Comparison of ENCODE assay signal across 8 cellular contexts in the genomic region with DNA sequence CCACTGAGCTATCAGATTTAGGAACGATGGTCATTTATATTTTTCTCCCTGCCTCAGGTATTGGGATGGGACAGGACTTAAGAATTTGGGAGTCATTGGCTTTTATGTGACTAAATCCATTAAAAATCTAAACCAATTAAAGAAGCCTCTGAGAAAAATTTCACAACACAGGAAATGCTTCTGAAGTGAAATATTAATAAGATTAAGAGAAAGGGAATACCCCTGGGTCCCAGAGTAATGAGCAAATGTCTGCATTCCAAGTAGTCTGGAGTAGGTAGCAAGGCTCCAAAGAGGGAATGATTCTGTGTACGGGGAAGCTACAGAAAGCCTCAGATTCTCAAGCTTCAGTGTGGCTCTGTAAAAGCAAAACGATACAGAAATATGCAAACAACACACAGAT. TPM values are rescaled to one million over a fixed set of nuclear protein-coding genes. Genes with fewer than 3 reads are reported as not detected.
DNase-seq lines count a peak whose midpoint lies in the region; ATAC-seq and TF ChIP-seq lines count a peak whose summit lies in the region.

No MANE protein-coding gene starts in this region.

- no peaks in the 10 kb centered on the region for H3K9me3 Mint-ChIP-seq in natural killer cell treated with Interleukin-12 subunit alpha and Interleukin-12 subunit beta and Interleukin-15 and Interleukin-18, amount 100 ng/mL, for 72 hours

- DNase-seq in choroid plexus epithelial cell (ENCODE audit: low read depth), result peak; percentile 68
- no peak for DNase-seq in natural killer cell treated with Interleukin-12 subunit alpha and Interleukin-12 subunit beta and Interleukin-15 and Interleukin-18, amount 100 ng/mL, for 72 hours (ENCODE audit: low spot score)
- DNase-seq in adrenal gland, result no peak
- no peak for DNase-seq in GM10266 (ENCODE audit: extremely low spot score)
- DNase-seq in OCI-M2 (lab: John Stamatoyannopoulos, UW; ENCODE audit: unreplicated experiment), result no peak
- no peak for DNase-seq in NCI-H1930 (lab: John Stamatoyannopoulos, UW)

- H4K20me1 ChIP-seq in BLaER1 (peaks cover 40% of the 10 kb centered on the region), KMS-11 (ENCODE audit: insufficient read depth) (no peaks in the 10 kb centered on the region)

- TF ChIP-seq CTCF in KMS-11 (conservative IDR thresholded peaks at IDR 0.05; ENCODE audit: low read depth, low read length) (no peak), choroid plexus epithelial cell (conservative IDR thresholded peaks at IDR 0.05; ENCODE audit: low read depth, low read length) (no peak), adrenal gland (IDR thresholded peaks at IDR 0.05) (no peak), GM10266 (IDR thresholded peaks at IDR 0.05; ENCODE audit: control insufficient read depth, insufficient read depth, low read depth, missing control alignments) (no peak)

- H3K27me3 ChIP-seq in BLaER1 (no peaks in the 10 kb centered on the region), KMS-11 (ENCODE audit: insufficient read depth, low read depth) (no peaks in the 10 kb centered on the region), adrenal gland (no peaks in the 10 kb centered on the region)

- peaks cover 13% of the 10 kb centered on the region for H3K36me3 ChIP-seq in BLaER1
- H3K36me3 ChIP-seq in KMS-11 (ENCODE audit: insufficient read depth), result no peaks in the 10 kb centered on the region
- H3K36me3 ChIP-seq in adrenal gland (replicated peaks in 1 of 2), result peaks cover 0 to 4% of the 10 kb centered on the region in 2 donors

- H3K27ac ChIP-seq in BLaER1, result peak overlapping the region; percentile 60; the same call in 1 of the 2 replicates
- H3K27ac ChIP-seq in KMS-11, result no peak overlapping the region
- H3K27ac ChIP-seq in adrenal gland, result peak overlapping the region in 1 of 5 donors; percentile 70

- TF ChIP-seq POLR2A in adrenal gland (IDR thresholded peaks at IDR 0.05), result no peak

- H3K4me3 ChIP-seq in BLaER1 (peak overlapping the region; percentile 65), KMS-11 (IDR thresholded peaks at IDR 0.05; ENCODE audit: insufficient read depth, low read depth, low read length) (no peak overlapping the region), choroid plexus epithelial cell (ENCODE audit: low read depth, low read length) (peak overlapping the region; percentile 66), adrenal gland (peak overlapping the region in 2 of 4 donors; percentile 77 to 87)

- H3K4me2 ChIP-seq in BLaER1, result peak overlapping the region; percentile 84
- H3K4me2 ChIP-seq in KMS-11, result peak overlapping the region; percentile 76

- peaks cover 25 to 29% of the 10 kb centered on the region in 2 donors for H3K4me1 Mint-ChIP-seq in natural killer cell treated with Interleukin-12 subunit alpha and Interleukin-12 subunit beta and Interleukin-15 and Interleukin-18, amount 100 ng/mL, for 72 hours (ENCODE audit: low read depth in 2 of 2)

- peak overlapping the region; percentile 99 for H3K4me3 Mint-ChIP-seq in natural killer cell treated with Interleukin-12 subunit alpha and Interleukin-12 subunit beta and Interleukin-15 and Interleukin-18, amount 100 ng/mL, for 72 hours

- H3K9ac ChIP-seq in BLaER1 (peak overlapping the region; percentile 68; the same call in 1 of the 2 replicates), KMS-11 (no peak overlapping the region; the same call in 1 of the 2 replicates)

- H3K9me3 ChIP-seq in BLaER1 (no peaks in the 10 kb centered on the region), adrenal gland (replicated peaks in 1 of 3) (no peaks in the 10 kb centered on the region)

- H3K27ac Mint-ChIP-seq in natural killer cell treated with Interleukin-12 subunit alpha and Interleukin-12 subunit beta and Interleukin-15 and Interleukin-18, amount 100 ng/mL, for 72 hours, result peak overlapping the region; percentile 95 to 100

- 35 to 47% (median 40%) methylated on average over 3 of the region's 3 CpGs for WGBS in adrenal gland, 4 donors

- peaks cover 37% of the 10 kb centered on the region for H3K79me2 ChIP-seq in KMS-11 (ENCODE audit: insufficient read depth, low read depth)

- intact Hi-C loops in adrenal gland (cut with DNase I), result loop anchor here (10.0 kb wide), 3 partner anchors 114 to 776 kb away; no protein-coding TSS in a partner anchor

- H2AFZ ChIP-seq in KMS-11 (ENCODE audit: low read depth), result peak overlapping the region; percentile 76

- H3K27me3 Mint-ChIP-seq in natural killer cell treated with Interleukin-12 subunit alpha and Interleukin-12 subunit beta and Interleukin-15 and Interleukin-18, amount 100 ng/mL, for 72 hours, result peaks cover 4% of the 10 kb centered on the region in 2 donors

- H3K4me1 ChIP-seq in BLaER1 (peaks cover 20% of the 10 kb centered on the region), KMS-11 (ENCODE audit: low read depth, poor library complexity, severe bottlenecking) (peaks cover 13% of the 10 kb centered on the region), adrenal gland (replicated peaks in 1 of 2) (peaks cover 12 to 20% of the 10 kb centered on the region in 2 donors)

- peaks cover 5% of the 10 kb centered on the region for H3K36me3 Mint-ChIP-seq in natural killer cell treated with Interleukin-12 subunit alpha and Interleukin-12 subunit beta and Interleukin-15 and Interleukin-18, amount 100 ng/mL, for 72 hours

- ATAC-seq in natural killer cell treated with Interleukin-12 subunit alpha and Interleukin-12 subunit beta and Interleukin-15 and Interleukin-18, amount 100 ng/mL, for 72 hours, result no peak

RNA-seq across cellular contexts. Expression of gene MED6, which starts 0.7 kb away (rescaled TPM):
- total RNA-seq in natural killer cell treated with Interleukin-12 subunit alpha and Interleukin-12 subunit beta and Interleukin-15 and Interleukin-18, amount 100 ng/mL, for 72 hours, result 10 to 100 TPM; 60.0 to 66.8 TPM
- total RNA-seq in adrenal gland, result 10 to 100 TPM in 7 of 8 donors, 1 to 10 TPM in 1; 6.9 to 37.9 (median 30.9) TPM
- 10 to 100 TPM in 2 of 3 donors, 1 to 10 TPM in 1; 9.9 to 38.1 (median 11.7) TPM for polyA plus RNA-seq in adrenal gland

RNA-seq across cellular contexts. Expression of gene TTC9, which starts 40.6 kb away (rescaled TPM):
- 1 to 10 TPM; 1.5 to 1.6 TPM for total RNA-seq in natural killer cell treated with Interleukin-12 subunit alpha and Interleukin-12 subunit beta and Interleukin-15 and Interleukin-18, amount 100 ng/mL, for 72 hours
- 1 to 10 TPM in 6 of 8 donors, under 1 TPM in 2; 0.74 to 4.1 (median 2.2) TPM for total RNA-seq in adrenal gland
- polyA plus RNA-seq in adrenal gland, result 1 to 10 TPM in 2 of 3 donors, under 1 TPM in 1; 0.80 to 1.5 (median 1.3) TPM
